In the genomic region with DNA sequence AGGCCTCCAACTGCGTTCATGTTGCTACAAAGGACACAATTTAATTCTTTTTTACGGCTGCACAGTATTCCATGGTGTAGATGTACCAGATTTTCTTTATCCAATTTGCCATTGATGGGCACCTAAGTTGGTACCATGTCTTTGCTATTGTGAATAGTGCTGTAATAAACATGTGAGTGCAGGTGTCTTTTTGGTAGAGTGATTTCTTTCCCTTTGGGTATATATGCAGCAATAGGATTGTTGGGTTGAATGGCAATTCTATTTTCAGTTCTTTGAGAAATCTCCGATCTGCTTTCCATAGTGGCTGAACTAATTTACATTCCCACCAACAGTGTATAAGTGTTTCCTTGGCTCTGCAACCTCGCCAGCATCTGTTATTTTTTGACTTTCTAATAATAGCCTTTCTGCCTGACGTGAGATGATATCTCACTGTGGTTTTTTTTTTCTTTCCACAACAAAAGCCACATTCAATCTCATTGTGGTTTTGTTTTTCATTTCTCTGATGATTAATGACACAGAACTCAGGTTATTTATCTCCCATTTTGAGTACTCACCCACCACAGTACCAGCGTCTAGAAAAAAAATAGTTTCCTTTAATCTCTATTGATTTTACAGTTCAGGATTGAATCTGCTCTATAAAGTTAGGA, we compare ENCODE assay signal across 1 cellular context.
A peak's percentile ranks its signal among the peaks of the same experiment; 100 is the strongest.
TF ChIP-seq lines count a peak whose summit lies in the region.

No MANE protein-coding gene starts in this region.

TF ChIP-seq in GM12878, 131 proteins besides CTCF, POLR2A, EP300 and RAD21 (continued from another document and continues in another):
- TF ChIP-seq, protein P1, sequence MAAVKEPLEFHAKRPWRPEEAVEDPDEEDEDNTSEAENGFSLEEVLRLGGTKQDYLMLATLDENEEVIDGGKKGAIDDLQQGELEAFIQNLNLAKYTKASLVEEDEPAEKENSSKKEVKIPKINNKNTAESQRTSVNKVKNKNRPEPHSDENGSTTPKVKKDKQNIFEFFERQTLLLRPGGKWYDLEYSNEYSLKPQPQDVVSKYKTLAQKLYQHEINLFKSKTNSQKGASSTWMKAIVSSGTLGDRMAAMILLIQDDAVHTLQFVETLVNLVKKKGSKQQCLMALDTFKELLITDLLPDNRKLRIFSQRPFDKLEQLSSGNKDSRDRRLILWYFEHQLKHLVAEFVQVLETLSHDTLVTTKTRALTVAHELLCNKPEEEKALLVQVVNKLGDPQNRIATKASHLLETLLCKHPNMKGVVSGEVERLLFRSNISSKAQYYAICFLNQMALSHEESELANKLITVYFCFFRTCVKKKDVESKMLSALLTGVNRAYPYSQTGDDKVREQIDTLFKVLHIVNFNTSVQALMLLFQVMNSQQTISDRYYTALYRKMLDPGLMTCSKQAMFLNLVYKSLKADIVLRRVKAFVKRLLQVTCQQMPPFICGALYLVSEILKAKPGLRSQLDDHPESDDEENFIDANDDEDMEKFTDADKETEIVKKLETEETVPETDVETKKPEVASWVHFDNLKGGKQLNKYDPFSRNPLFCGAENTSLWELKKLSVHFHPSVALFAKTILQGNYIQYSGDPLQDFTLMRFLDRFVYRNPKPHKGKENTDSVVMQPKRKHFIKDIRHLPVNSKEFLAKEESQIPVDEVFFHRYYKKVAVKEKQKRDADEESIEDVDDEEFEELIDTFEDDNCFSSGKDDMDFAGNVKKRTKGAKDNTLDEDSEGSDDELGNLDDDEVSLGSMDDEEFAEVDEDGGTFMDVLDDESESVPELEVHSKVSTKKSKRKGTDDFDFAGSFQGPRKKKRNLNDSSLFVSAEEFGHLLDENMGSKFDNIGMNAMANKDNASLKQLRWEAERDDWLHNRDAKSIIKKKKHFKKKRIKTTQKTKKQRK (IDR thresholded peaks at IDR 0.05; ENCODE audit: low read depth, low read length): no peak
- TF ChIP-seq POLR2AphosphoS5 (IDR thresholded peaks at IDR 0.05; ENCODE audit: low read length) (no peak), TBL1XR1 (IDR thresholded peaks at IDR 0.05; ENCODE audit: low read depth, low read length) (no peak), SMC3 (IDR thresholded peaks at IDR 0.05; ENCODE audit: borderline replicate concordance, low read length) (no peak), CHD4 (IDR thresholded peaks at IDR 0.05) (no peak), FOXK2 (IDR thresholded peaks at IDR 0.05) (no peak), RUNX3 (IDR thresholded peaks at IDR 0.05; ENCODE audit: low read length) (peak; percentile 99), RBBP5 (conservative IDR thresholded peaks at IDR 0.05) (no peak), CBX3 (IDR thresholded peaks at IDR 0.05; ENCODE audit: borderline replicate concordance, low read depth) (no peak), ZNF217 (IDR thresholded peaks at IDR 0.05) (peak; percentile 70; the same call in 1 of the 2 replicates), KLF5 (IDR thresholded peaks at IDR 0.05; ENCODE audit: partially characterized antibody) (no peak), IRF5 (IDR thresholded peaks at IDR 0.05; ENCODE audit: borderline replicate concordance) (no peak), STAT3 (IDR thresholded peaks at IDR 0.05; ENCODE audit: low read depth, low read length) (no peak), JUNB (IDR thresholded peaks at IDR 0.05) (peak; percentile 79), LARP7 (IDR thresholded peaks at IDR 0.05) (no peak), BRCA1 (IDR thresholded peaks at IDR 0.05; ENCODE audit: low read depth, low read length) (no peak), RFX5 (IDR thresholded peaks at IDR 0.05; ENCODE audit: low read depth, low read length) (no peak), ASH2L (IDR thresholded peaks at IDR 0.05; ENCODE audit: borderline replicate concordance, low read depth) (no peak), E2F4 (IDR thresholded peaks at IDR 0.05; ENCODE audit: low read depth, low read length) (no peak), WRNIP1 (IDR thresholded peaks at IDR 0.05; ENCODE audit: borderline replicate concordance, low read depth, low read length) (no peak), SIX5 (IDR thresholded peaks at IDR 0.05; ENCODE audit: low read depth, low read length, severe bottlenecking) (no peak), ETV6 (conservative IDR thresholded peaks at IDR 0.05 in 1 of 2, IDR thresholded peaks at IDR 0.05 in 1 of 2; ENCODE audit: borderline replicate concordance in 1 of 2, low read depth in 1 of 2) (no peak), STAT1 (conservative IDR thresholded peaks at IDR 0.05) (no peak), MXI1 (IDR thresholded peaks at IDR 0.05; ENCODE audit: low read depth, low read length) (no peak), RAD51 (IDR thresholded peaks at IDR 0.05) (no peak), SMARCA5 (IDR thresholded peaks at IDR 0.05) (no peak), HDGF (IDR thresholded peaks at IDR 0.05) (no peak), ZNF592 (IDR thresholded peaks at IDR 0.05) (no peak), IKZF1 (conservative IDR thresholded peaks at IDR 0.05) (no peak), RB1 (IDR thresholded peaks at IDR 0.05; ENCODE audit: borderline replicate concordance) (no peak), TCF3 (IDR thresholded peaks at IDR 0.05; ENCODE audit: borderline replicate concordance, insufficient read depth, low read depth, low read length) (no peak; the same call in 1 of the 2 replicates)
- TF ChIP-seq, protein P2, sequence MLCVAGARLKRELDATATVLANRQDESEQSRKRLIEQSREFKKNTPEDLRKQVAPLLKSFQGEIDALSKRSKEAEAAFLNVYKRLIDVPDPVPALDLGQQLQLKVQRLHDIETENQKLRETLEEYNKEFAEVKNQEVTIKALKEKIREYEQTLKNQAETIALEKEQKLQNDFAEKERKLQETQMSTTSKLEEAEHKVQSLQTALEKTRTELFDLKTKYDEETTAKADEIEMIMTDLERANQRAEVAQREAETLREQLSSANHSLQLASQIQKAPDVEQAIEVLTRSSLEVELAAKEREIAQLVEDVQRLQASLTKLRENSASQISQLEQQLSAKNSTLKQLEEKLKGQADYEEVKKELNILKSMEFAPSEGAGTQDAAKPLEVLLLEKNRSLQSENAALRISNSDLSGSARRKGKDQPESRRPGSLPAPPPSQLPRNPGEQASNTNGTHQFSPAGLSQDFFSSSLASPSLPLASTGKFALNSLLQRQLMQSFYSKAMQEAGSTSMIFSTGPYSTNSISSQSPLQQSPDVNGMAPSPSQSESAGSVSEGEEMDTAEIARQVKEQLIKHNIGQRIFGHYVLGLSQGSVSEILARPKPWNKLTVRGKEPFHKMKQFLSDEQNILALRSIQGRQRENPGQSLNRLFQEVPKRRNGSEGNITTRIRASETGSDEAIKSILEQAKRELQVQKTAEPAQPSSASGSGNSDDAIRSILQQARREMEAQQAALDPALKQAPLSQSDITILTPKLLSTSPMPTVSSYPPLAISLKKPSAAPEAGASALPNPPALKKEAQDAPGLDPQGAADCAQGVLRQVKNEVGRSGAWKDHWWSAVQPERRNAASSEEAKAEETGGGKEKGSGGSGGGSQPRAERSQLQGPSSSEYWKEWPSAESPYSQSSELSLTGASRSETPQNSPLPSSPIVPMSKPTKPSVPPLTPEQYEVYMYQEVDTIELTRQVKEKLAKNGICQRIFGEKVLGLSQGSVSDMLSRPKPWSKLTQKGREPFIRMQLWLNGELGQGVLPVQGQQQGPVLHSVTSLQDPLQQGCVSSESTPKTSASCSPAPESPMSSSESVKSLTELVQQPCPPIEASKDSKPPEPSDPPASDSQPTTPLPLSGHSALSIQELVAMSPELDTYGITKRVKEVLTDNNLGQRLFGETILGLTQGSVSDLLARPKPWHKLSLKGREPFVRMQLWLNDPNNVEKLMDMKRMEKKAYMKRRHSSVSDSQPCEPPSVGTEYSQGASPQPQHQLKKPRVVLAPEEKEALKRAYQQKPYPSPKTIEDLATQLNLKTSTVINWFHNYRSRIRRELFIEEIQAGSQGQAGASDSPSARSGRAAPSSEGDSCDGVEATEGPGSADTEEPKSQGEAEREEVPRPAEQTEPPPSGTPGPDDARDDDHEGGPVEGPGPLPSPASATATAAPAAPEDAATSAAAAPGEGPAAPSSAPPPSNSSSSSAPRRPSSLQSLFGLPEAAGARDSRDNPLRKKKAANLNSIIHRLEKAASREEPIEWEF (IDR thresholded peaks at IDR 0.05; ENCODE audit: insufficient replicate concordance, low read depth, low read length): no peak
- TF ChIP-seq, protein P3, sequence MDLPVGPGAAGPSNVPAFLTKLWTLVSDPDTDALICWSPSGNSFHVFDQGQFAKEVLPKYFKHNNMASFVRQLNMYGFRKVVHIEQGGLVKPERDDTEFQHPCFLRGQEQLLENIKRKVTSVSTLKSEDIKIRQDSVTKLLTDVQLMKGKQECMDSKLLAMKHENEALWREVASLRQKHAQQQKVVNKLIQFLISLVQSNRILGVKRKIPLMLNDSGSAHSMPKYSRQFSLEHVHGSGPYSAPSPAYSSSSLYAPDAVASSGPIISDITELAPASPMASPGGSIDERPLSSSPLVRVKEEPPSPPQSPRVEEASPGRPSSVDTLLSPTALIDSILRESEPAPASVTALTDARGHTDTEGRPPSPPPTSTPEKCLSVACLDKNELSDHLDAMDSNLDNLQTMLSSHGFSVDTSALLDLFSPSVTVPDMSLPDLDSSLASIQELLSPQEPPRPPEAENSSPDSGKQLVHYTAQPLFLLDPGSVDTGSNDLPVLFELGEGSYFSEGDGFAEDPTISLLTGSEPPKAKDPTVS (IDR thresholded peaks at IDR 0.05; ENCODE audit: low read depth, low read length): no peak
- TF ChIP-seq, protein P4, sequence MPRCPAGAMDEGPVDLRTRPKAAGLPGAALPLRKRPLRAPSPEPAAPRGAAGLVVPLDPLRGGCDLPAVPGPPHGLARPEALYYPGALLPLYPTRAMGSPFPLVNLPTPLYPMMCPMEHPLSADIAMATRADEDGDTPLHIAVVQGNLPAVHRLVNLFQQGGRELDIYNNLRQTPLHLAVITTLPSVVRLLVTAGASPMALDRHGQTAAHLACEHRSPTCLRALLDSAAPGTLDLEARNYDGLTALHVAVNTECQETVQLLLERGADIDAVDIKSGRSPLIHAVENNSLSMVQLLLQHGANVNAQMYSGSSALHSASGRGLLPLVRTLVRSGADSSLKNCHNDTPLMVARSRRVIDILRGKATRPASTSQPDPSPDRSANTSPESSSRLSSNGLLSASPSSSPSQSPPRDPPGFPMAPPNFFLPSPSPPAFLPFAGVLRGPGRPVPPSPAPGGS (IDR thresholded peaks at IDR 0.05; ENCODE audit: borderline replicate concordance, insufficient read depth, low read depth, low read length, poor library complexity, severe bottlenecking): no peak
- TF ChIP-seq, protein P5, sequence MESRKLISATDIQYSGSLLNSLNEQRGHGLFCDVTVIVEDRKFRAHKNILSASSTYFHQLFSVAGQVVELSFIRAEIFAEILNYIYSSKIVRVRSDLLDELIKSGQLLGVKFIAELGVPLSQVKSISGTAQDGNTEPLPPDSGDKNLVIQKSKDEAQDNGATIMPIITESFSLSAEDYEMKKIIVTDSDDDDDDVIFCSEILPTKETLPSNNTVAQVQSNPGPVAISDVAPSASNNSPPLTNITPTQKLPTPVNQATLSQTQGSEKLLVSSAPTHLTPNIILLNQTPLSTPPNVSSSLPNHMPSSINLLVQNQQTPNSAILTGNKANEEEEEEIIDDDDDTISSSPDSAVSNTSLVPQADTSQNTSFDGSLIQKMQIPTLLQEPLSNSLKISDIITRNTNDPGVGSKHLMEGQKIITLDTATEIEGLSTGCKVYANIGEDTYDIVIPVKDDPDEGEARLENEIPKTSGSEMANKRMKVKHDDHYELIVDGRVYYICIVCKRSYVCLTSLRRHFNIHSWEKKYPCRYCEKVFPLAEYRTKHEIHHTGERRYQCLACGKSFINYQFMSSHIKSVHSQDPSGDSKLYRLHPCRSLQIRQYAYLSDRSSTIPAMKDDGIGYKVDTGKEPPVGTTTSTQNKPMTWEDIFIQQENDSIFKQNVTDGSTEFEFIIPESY (IDR thresholded peaks at IDR 0.05): no peak
